Comparison of ENCODE assay signal across 17 cellular contexts in the genomic region with DNA sequence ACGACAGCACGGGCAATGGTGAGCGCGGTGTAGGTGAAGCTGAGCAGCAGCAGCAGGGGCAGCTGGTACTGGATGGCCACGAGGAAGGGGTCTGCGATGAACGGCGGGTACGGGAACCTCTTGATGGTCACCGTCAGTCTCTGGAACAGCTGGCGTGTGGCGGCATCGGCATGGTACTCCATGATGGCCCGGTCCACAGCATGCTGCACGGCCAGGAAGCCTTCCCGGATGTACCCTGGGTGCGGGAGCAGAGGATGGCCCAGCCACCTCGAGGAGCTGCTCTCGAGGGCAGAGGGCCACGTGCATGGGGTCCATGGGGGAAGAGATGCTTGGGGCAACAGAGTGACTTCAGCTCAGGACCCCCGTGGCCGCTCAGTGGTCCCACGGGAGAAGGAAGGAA. TPM values are rescaled to one million over a fixed set of nuclear protein-coding genes. Genes with fewer than 3 reads are reported as not detected.
DNase-seq lines count a peak whose midpoint lies in the region; ATAC-seq, FAIRE-seq and TF ChIP-seq lines count a peak whose summit lies in the region.
"Had no signal": no experiment of that assay in that cellular context is flagged by ENCODE, and none has a peak within 500 bp of the region (broad histone marks: within the 10 kb centered on the region; RNA-seq: fewer than 3 reads in every experiment).

No MANE protein-coding gene starts in this region.

- no peaks in the 10 kb centered on the region for H3K9me1 ChIP-seq in K562 (ENCODE audit: control insufficient read depth, insufficient read depth, low read length)

- WGBS in K562 (ENCODE audit: insufficient coverage, low coverage, missing lambda C conversion rate) = 90% methylated on average over 22 of the region's 23 CpGs
- no CpG with 5 or more reads among the region's 23 CpGs for WGBS in neuronal stem cell (ENCODE audit: extremely low coverage in 2 of 2, insufficient read length in 2 of 2, insufficient replicate concordance in 1 of 2), 2 donors
- WGBS in aorta, 2 donors = 93% methylated on average over 23 of the region's 23 CpGs

- TF ChIP-seq EP300 in K562 (IDR thresholded peaks at IDR 0.05; ENCODE audit: low read length) = no peak

- BruUV-seq in K562 (replicated peaks; lab: Mats Ljungman, UMichigan) = no TSS peak

- intact Hi-C loops in K562 (cut with micrococcal nuclease) = no loop called here
- intact Hi-C loops in aorta (cut with DNase I) = no loop called here

- H3K27me3 ChIP-seq in K562 (ENCODE audit: control insufficient read depth in 2 of 2, insufficient read depth in 2 of 2, low read length in 2 of 2) (no peaks in the 10 kb centered on the region), neuronal stem cell (ENCODE audit: control insufficient read depth in 3 of 3, insufficient read depth in 3 of 3, low read depth in 1 of 3, low read length in 3 of 3) (no peaks in the 10 kb centered on the region), aorta (ENCODE audit: control insufficient read depth in 1 of 2, insufficient read depth in 2 of 2, low read length in 1 of 2) (no peaks in the 10 kb centered on the region)

- TF ChIP-seq RAD21 in K562 (CRISPR knock-in tag; conservative IDR thresholded peaks at IDR 0.05 in 1 of 2, IDR thresholded peaks at IDR 0.05 in 1 of 2) = no peak

- no peak for TF ChIP-seq CTCF in K562 (IDR thresholded peaks at IDR 0.05 in 2 of 3, conservative IDR thresholded peaks at IDR 0.05 in 1 of 3; ENCODE audit: insufficient read depth in 2 of 3, low read depth in 1 of 3, low read length in 3 of 3)

- H3K36me3 ChIP-seq in K562 (ENCODE audit: control insufficient read depth, insufficient read depth, low read length) (peaks cover 49% of the 10 kb centered on the region; the same call in 2 of the 3 replicates), neuronal stem cell (replicated peaks in 1 of 2; ENCODE audit: control insufficient read depth in 2 of 2, insufficient read depth in 2 of 2, low read length in 2 of 2) (peaks cover 0 to 23% of the 10 kb centered on the region in 2 donors), aorta (ENCODE audit: control insufficient read depth in 1 of 2, insufficient read depth in 2 of 2, low read length in 1 of 2) (peaks cover 0 to 1% of the 10 kb centered on the region in 2 donors)

- TF ChIP-seq POLR2A in K562 (conservative IDR thresholded peaks at IDR 0.05) = no peak

- peak overlapping the region in 1 of 2 experiments; percentile 35; a peak in 1 of 4 replicates for H3K9ac ChIP-seq in K562 (ENCODE audit: insufficient read depth in 1 of 2, low read depth in 2 of 2, low read length in 2 of 2)
- H3K9ac ChIP-seq in neuronal stem cell (ENCODE audit: low read depth, low read length, poor library complexity) = no peak overlapping the region
- H3K9ac ChIP-seq: GM23248 had no signal

- no peak for DNase-seq in K562 (ENCODE audit: extremely low read depth in 1 of 4, low spot score in 3 of 4)
- no peak for DNase-seq in neuronal stem cell (ENCODE audit: low spot score)
- peak in 1 of 2 donors; percentile 69 for DNase-seq in aorta
- DNase-seq in activated gamma-delta T cell (lab: John Stamatoyannopoulos, UW) = no peak
- no peak for DNase-seq in activated T-cell treated with anti-CD3 and anti-CD28 coated beads, Interleukin-2, amount 50 U/mL, for 1 hour
- DNase-seq: Caco-2; CD4-positive, CD25-positive, alpha-beta regulatory T cell; CD8-positive, alpha-beta T cell; DMS153; DND-41; GM23248; H9 had no signal

- in situ Hi-C loops in K562 (cut with MboI) = no loop called here

- H2BK12ac ChIP-seq in neuronal stem cell (ENCODE audit: low read length) = no peak overlapping the region

- CTCF ChIA-PET in K562 (lab: Yijun Ruan, JAX; ENCODE audit: low intra/inter-chr PET ratio) = no interaction called here

- ATAC-seq in K562 (no peak), aorta (ENCODE audit: low FRiP score) (peak; percentile 26), HG02973 (IDR thresholded peaks at IDR 0.05; ENCODE audit: unreplicated experiment) (no peak)
- ATAC-seq: CD8-positive, alpha-beta T cell; HCT116 had no signal

- no peaks in the 10 kb centered on the region for H3K79me2 ChIP-seq in K562 (ENCODE audit: control insufficient read depth, insufficient read depth, low read length)

- H4K91ac ChIP-seq in neuronal stem cell (ENCODE audit: low read depth, low read length, poor library complexity) = no peak overlapping the region

- H3K4me2 ChIP-seq in K562 (ENCODE audit: insufficient read depth, low read length) (no peak overlapping the region), neuronal stem cell (ENCODE audit: insufficient read depth, low read length, poor library complexity, severe bottlenecking) (no peak overlapping the region)

- H3K4me1 ChIP-seq in K562 (replicated peaks in 1 of 2; ENCODE audit: control insufficient read depth in 2 of 2, insufficient read depth in 2 of 2, low read length in 2 of 2) (peaks cover 0 to 3% of the 10 kb centered on the region in 2 experiments; a peak in 2 of 5 replicates), neuronal stem cell (ENCODE audit: control insufficient read depth in 2 of 2, insufficient read depth in 1 of 2, low read depth in 1 of 2, low read length in 2 of 2) (no peaks in the 10 kb centered on the region), aorta (ENCODE audit: control insufficient read depth in 1 of 2, insufficient read depth in 2 of 2, low read length in 2 of 2) (no peaks in the 10 kb centered on the region)
- H3K4me1 ChIP-seq: Caco-2 had no signal

- peak overlapping the region; percentile 38 for H3K14ac ChIP-seq in neuronal stem cell (ENCODE audit: low read length)

- POLR2A ChIA-PET in K562 (lab: Yijun Ruan, JAX) = interaction anchor here (0.6 kb wide), 1 partner anchor 256 kb away, joined by 3 read pairs; no protein-coding TSS in a partner anchor

- H3K18ac ChIP-seq in neuronal stem cell (ENCODE audit: low read length) = peak overlapping the region; percentile 76

- no peak overlapping the region for H3K4me3 ChIP-seq in K562
- no peak overlapping the region for H3K4me3 ChIP-seq in neuronal stem cell (ENCODE audit: low read length in 2 of 2)
- H3K4me3 ChIP-seq in aorta (ENCODE audit: low read length in 2 of 2) = no peak overlapping the region
- H3K4me3 ChIP-seq: GM23248 had no signal

- no peak for FAIRE-seq in K562 (lab: Jason Lieb, UNC)
- FAIRE-seq: G401.6, GM12892 had no signal

- H3K79me1 ChIP-seq in neuronal stem cell (ENCODE audit: low read depth, low read length) = peaks cover 2% of the 10 kb centered on the region

- peak overlapping the region; percentile 80 for H3K23ac ChIP-seq in neuronal stem cell (ENCODE audit: low read depth, low read length, poor library complexity)

- no peak overlapping the region for H2BK120ac ChIP-seq in neuronal stem cell (ENCODE audit: low read depth, low read length)

- H2BK5ac ChIP-seq in neuronal stem cell (ENCODE audit: low read length) = no peak overlapping the region

- no peak overlapping the region for H4K8ac ChIP-seq in neuronal stem cell (ENCODE audit: low read depth, low read length)

- no peak overlapping the region for H2AK5ac ChIP-seq in neuronal stem cell (ENCODE audit: low read depth, low read length)

- H3K4ac ChIP-seq in neuronal stem cell (ENCODE audit: low read length) = no peak overlapping the region

- no peak overlapping the region for H2BK15ac ChIP-seq in neuronal stem cell (ENCODE audit: low read length)

- no peak overlapping the region for H2AFZ ChIP-seq in K562 (ENCODE audit: low read depth, low read length)
- H2AFZ ChIP-seq in neuronal stem cell (ENCODE audit: low read length) = no peak overlapping the region
- H2AFZ ChIP-seq: GM23248 had no signal

- H3K9me3 ChIP-seq in K562 (replicated peaks; ENCODE audit: control insufficient read depth, insufficient read depth, low read depth, low read length) = no peaks in the 10 kb centered on the region
- H3K9me3 ChIP-seq in neuronal stem cell (replicated peaks in 1 of 2; ENCODE audit: control insufficient read depth in 2 of 2, insufficient read depth in 1 of 2, low read depth in 1 of 2, low read length in 2 of 2) = no peaks in the 10 kb centered on the region
- H3K9me3 ChIP-seq in aorta (ENCODE audit: control insufficient read depth, low read length) = no peaks in the 10 kb centered on the region
- H3K9me3 ChIP-seq: Caco-2 had no signal

- H3K27ac ChIP-seq in K562 (ENCODE audit: extremely low read depth, low read depth, low read length) = no peak overlapping the region
- no peak overlapping the region for H3K27ac ChIP-seq in neuronal stem cell (replicated peaks; ENCODE audit: low read length)
- no peak overlapping the region for H3K27ac ChIP-seq in aorta (ENCODE audit: low read depth in 1 of 2, low read length in 2 of 2)
- H3K27ac ChIP-seq: C4-2B, GM23248 had no signal

- no peaks in the 10 kb centered on the region; the same call in 1 of the 2 replicates for H4K20me1 ChIP-seq in K562 (replicated peaks; ENCODE audit: control insufficient read depth, insufficient read depth, low read length)

RNA-seq across cellular contexts. Expression of gene ABCA3, which starts 20.9 kb away (rescaled TPM):
- 40.2 and 114 TPM in 2 replicates for total RNA-seq in K562 (2011; cell fraction: chromatin; rRNA removed; ENCODE audit: low replicate concordance)
- total RNA-seq in K562 (2011; cell fraction: nucleolus; rRNA removed) = 54.3 and 65.4 TPM in 2 replicates
- 51.5 and 63.2 TPM in 2 replicates for total RNA-seq in K562 (2011; cell fraction: nucleoplasm; rRNA removed)
- total RNA-seq in K562 (2014; rRNA removed) (6.9 and 11.0 TPM in 2 replicates), K562 (2014; rRNA removed; fragmentation: Illumina TruSeq; extraction: Trizol) (4.9 and 6.8 TPM in 2 replicates), K562 (2015; rRNA removed; fragmentation: Illumina TruSeq; extraction: Trizol) (5.6 and 6.1 TPM in 2 replicates), K562 (2021) (22.3 and 23.7 TPM in 2 replicates), aorta (10 to 100 TPM; 11.7 to 19.3 TPM)
- polyA plus RNA-seq in K562 (2011; rRNA removed) (9.2 and 15.1 TPM in 2 replicates), K562 (2014; fragmentation: Illumina TruSeq; extraction: Trizol) (15.4 and 18.8 TPM in 2 replicates), K562 (2014; fragmentation: Nextera tagmentation; extraction: Ambion mirVana) (under 1 TPM; 0.66 to 0.81 TPM), K562 (2014; rRNA removed) (11.7 and 13.9 TPM in 2 replicates), aorta (1 to 10 TPM; 2.6 to 7.6 TPM)
- 8.2 and 11.8 TPM in 2 replicates for polyA plus RNA-seq in K562 (2011; cell fraction: cytosol; rRNA removed)
- 36.8 and 72.7 TPM in 2 replicates for polyA plus RNA-seq in K562 (2011; cell fraction: nucleus; rRNA removed)
- 12.0 and 19.4 TPM in 2 replicates for polyA plus RNA-seq in K562 (2012)
- polyA minus RNA-seq in K562 (2011; rRNA and poly(A)+ RNA removed) = 7.5 and 9.7 TPM in 2 replicates
- 12.4 and 14.4 TPM in 2 replicates for polyA minus RNA-seq in K562 (2011; cell fraction: cytosol; rRNA and poly(A)+ RNA removed)
- 10.1 and 11.4 TPM in 2 replicates for polyA minus RNA-seq in K562 (2011; cell fraction: nucleus; rRNA and poly(A)+ RNA removed)
- 10.2 TPM for polyA plus RNA-seq in neuronal stem cell (2013, experiment 1 of 2)
- 10.1 TPM for polyA plus RNA-seq in neuronal stem cell (2013, experiment 2 of 2)

RNA-seq across cellular contexts. Expression of gene RNPS1, which starts 51.7 kb away (rescaled TPM):
- 373 and 378 TPM in 2 replicates for total RNA-seq in K562 (2011; cell fraction: chromatin; rRNA removed; ENCODE audit: low replicate concordance)
- total RNA-seq in K562 (2011; cell fraction: nucleolus; rRNA removed) = 251 and 274 TPM in 2 replicates
- 357 and 477 TPM in 2 replicates for total RNA-seq in K562 (2011; cell fraction: nucleoplasm; rRNA removed)
- total RNA-seq in K562 (2014; rRNA removed) (252 and 305 TPM in 2 replicates), K562 (2014; rRNA removed; fragmentation: Illumina TruSeq; extraction: Trizol) (122 and 138 TPM in 2 replicates), K562 (2015; rRNA removed; fragmentation: Illumina TruSeq; extraction: Trizol) (188 and 196 TPM in 2 replicates), K562 (2021) (338 and 343 TPM in 2 replicates), aorta (10 to 100 TPM; 95.5 to 98.4 TPM)
- polyA plus RNA-seq in K562 (2011; rRNA removed) (202 and 211 TPM in 2 replicates), K562 (2014; fragmentation: Illumina TruSeq; extraction: Trizol) (307 and 351 TPM in 2 replicates), K562 (2014; fragmentation: Nextera tagmentation; extraction: Ambion mirVana) (10 to 100 TPM; 44.9 to 50.6 TPM), K562 (2014; rRNA removed) (286 and 343 TPM in 2 replicates), aorta (100 to 1,000 TPM in 1 of 2 donors, 10 to 100 TPM in 1; 96.4 to 101 TPM)
- 319 and 500 TPM in 2 replicates for polyA plus RNA-seq in K562 (2011; cell fraction: cytosol; rRNA removed)
- 227 and 282 TPM in 2 replicates for polyA plus RNA-seq in K562 (2011; cell fraction: nucleus; rRNA removed)
- 240 and 340 TPM in 2 replicates for polyA plus RNA-seq in K562 (2012)
- 122 and 170 TPM in 2 replicates for polyA minus RNA-seq in K562 (2011; rRNA and poly(A)+ RNA removed)
- polyA minus RNA-seq in K562 (2011; cell fraction: cytosol; rRNA and poly(A)+ RNA removed) = 137 and 148 TPM in 2 replicates
- polyA minus RNA-seq in K562 (2011; cell fraction: nucleus; rRNA and poly(A)+ RNA removed) = 71.2 and 87.7 TPM in 2 replicates
- polyA plus RNA-seq in neuronal stem cell (2013, experiment 1 of 2) = 350 TPM
- polyA plus RNA-seq in neuronal stem cell (2013, experiment 2 of 2) = 344 TPM
